ENCODE assay signal across 8 cellular contexts in genomic region chr18:58493516-58494253, GRCh38.
DNase-seq lines count a peak whose midpoint lies in the region; ATAC-seq and TF ChIP-seq lines count a peak whose summit lies in the region.

No MANE protein-coding gene starts in this region.

- no peak for TF ChIP-seq EP300 in gastroesophageal sphincter (IDR thresholded peaks at IDR 0.05)

- DNase-seq in Caco-2 (peak; percentile 49 to 64), MM.1S (peak; percentile 74), SJSA1 (ENCODE audit: low read depth in 1 of 2, low spot score in 2 of 2) (peak; percentile 68 to 69), thyroid gland (peak; percentile 76 to 86)
- DNase-seq in activated naive CD4-positive, alpha-beta T cell (lab: John Stamatoyannopoulos, UW) = peak; percentile 2 to 54 (median 27)

- H3F3A ChIP-seq in MM.1S (ENCODE audit: insufficient read depth, low read length) = no peaks in the 10 kb centered on the region

- H3K27ac ChIP-seq in MM.1S (ENCODE audit: low read length) = no peak overlapping the region
- H3K27ac ChIP-seq in SJSA1 = peak overlapping the region; percentile 13; the same call in 1 of the 2 replicates
- H3K27ac ChIP-seq in gastroesophageal sphincter = peak overlapping the region in 3 of 4 donors; percentile 65 to 71 (median 65)
- H3K27ac ChIP-seq in parathyroid adenoma = no peak overlapping the region
- H3K27ac ChIP-seq in thyroid gland = no peak overlapping the region

- no peak for TF ChIP-seq POLR2A in gastroesophageal sphincter (IDR thresholded peaks at IDR 0.05)
- no peak for TF ChIP-seq POLR2A in thyroid gland (IDR thresholded peaks at IDR 0.05)

- H3K79me2 ChIP-seq in MM.1S (ENCODE audit: low read length) (no peaks in the 10 kb centered on the region), parathyroid adenoma (no peaks in the 10 kb centered on the region)

- H3K4me3 Mint-ChIP-seq in Caco-2 (ENCODE audit: unreplicated experiment) = no peak overlapping the region

- H3K4me2 ChIP-seq in MM.1S (ENCODE audit: low read depth, low read length) = peak overlapping the region; percentile 52; the same call in 1 of the 2 replicates
- no peak overlapping the region for H3K4me2 ChIP-seq in parathyroid adenoma (ENCODE audit: low read length)

- H3K9ac ChIP-seq in MM.1S (ENCODE audit: low read length) = no peak overlapping the region
- no peak overlapping the region for H3K9ac ChIP-seq in parathyroid adenoma

- H3K27me3 Mint-ChIP-seq in Caco-2 (ENCODE audit: insufficient read depth, unreplicated experiment) = no peaks in the 10 kb centered on the region

- intact Hi-C loops in Caco-2 (cut with micrococcal nuclease; ENCODE audit: unreplicated experiment) = loop anchor here (1.0 to 2.0 kb wide), 2 partner anchors 93 to 271 kb away; no protein-coding TSS in a partner anchor
- intact Hi-C loops in thyroid gland (cut with DNase I) = loop anchor here (10.0 kb wide), 1 partner anchor 609 kb away; no protein-coding TSS in a partner anchor

- no peaks in the 10 kb centered on the region for H3K9me3 ChIP-seq in Caco-2
- H3K9me3 ChIP-seq in MM.1S (replicated peaks; ENCODE audit: insufficient read depth, low read length) = no peaks in the 10 kb centered on the region
- no peaks in the 10 kb centered on the region for H3K9me3 ChIP-seq in SJSA1 (replicated peaks)
- H3K9me3 ChIP-seq in gastroesophageal sphincter = no peaks in the 10 kb centered on the region
- no peaks in the 10 kb centered on the region for H3K9me3 ChIP-seq in parathyroid adenoma (ENCODE audit: control insufficient read depth, low read length)
- no peaks in the 10 kb centered on the region for H3K9me3 ChIP-seq in thyroid gland

- peak; percentile 59 for ATAC-seq in GM21717 (IDR thresholded peaks at IDR 0.05; ENCODE audit: unreplicated experiment)
- ATAC-seq in gastroesophageal sphincter = peak; percentile 75

- no peaks in the 10 kb centered on the region for H3K4me1 ChIP-seq in Caco-2
- 0 out of 2 replicates have a peak, but pooled peaks cover 3% of the 10 kb centered on the region for H3K4me1 ChIP-seq in MM.1S (ENCODE audit: low read length)
- H3K4me1 ChIP-seq in SJSA1 (replicated peaks) = peaks cover 4% of the 10 kb centered on the region
- peaks cover 0 to 68% (median 15%) of the 10 kb centered on the region in 3 donors for H3K4me1 ChIP-seq in gastroesophageal sphincter
- no peaks in the 10 kb centered on the region for H3K4me1 ChIP-seq in parathyroid adenoma
- no peaks in the 10 kb centered on the region for H3K4me1 ChIP-seq in thyroid gland

- H4K20me1 ChIP-seq in MM.1S (ENCODE audit: insufficient read depth, low read length) = no peaks in the 10 kb centered on the region

- WGBS in gastroesophageal sphincter (ENCODE audit: low coverage in 1 of 2), 2 donors = 15 to 17% methylated on average over 10 to 18 of the region's 18 CpGs
- 25 to 27% methylated on average over 18 of the region's 18 CpGs for WGBS in thyroid gland, 2 donors

- peaks cover 7% of the 10 kb centered on the region for H3K4me1 Mint-ChIP-seq in Caco-2 (ENCODE audit: low read depth, unreplicated experiment)

- no peak overlapping the region for H3K27ac Mint-ChIP-seq in Caco-2 (ENCODE audit: unreplicated experiment)

- H2AFZ ChIP-seq in MM.1S (ENCODE audit: low read length) (peak overlapping the region; percentile 52; the same call in 1 of the 2 replicates), parathyroid adenoma (no peak overlapping the region)

- peak; percentile 51 to 61 for TF ChIP-seq CTCF in Caco-2 (IDR thresholded peaks at IDR 0.05; ENCODE audit: insufficient read depth in 1 of 2, low read depth in 1 of 2, low read length in 1 of 2, severe bottlenecking in 1 of 2, unreplicated experiment in 1 of 2)
- TF ChIP-seq CTCF in MM.1S (IDR thresholded peaks at IDR 0.05; ENCODE audit: low read length) = peak; percentile 91
- peak; percentile 76 to 85 (median 77) for TF ChIP-seq CTCF in gastroesophageal sphincter (IDR thresholded peaks at IDR 0.05)
- peak; percentile 72 for TF ChIP-seq CTCF in parathyroid adenoma (IDR thresholded peaks at IDR 0.05)
- TF ChIP-seq CTCF in thyroid gland (IDR thresholded peaks at IDR 0.05) = peak; percentile 63 to 86 (median 74)

- no peak overlapping the region for H3K4me3 ChIP-seq in Caco-2 (ENCODE audit: low read depth, low read length)
- no peak overlapping the region for H3K4me3 ChIP-seq in MM.1S (ENCODE audit: low read length)
- no peak overlapping the region for H3K4me3 ChIP-seq in SJSA1
- H3K4me3 ChIP-seq in gastroesophageal sphincter = peak overlapping the region in 1 of 2 donors; percentile 32
- no peak overlapping the region for H3K4me3 ChIP-seq in parathyroid adenoma (ENCODE audit: low read depth, low read length)
- no peak overlapping the region for H3K4me3 ChIP-seq in thyroid gland (replicated peaks in 1 of 3)

- BruUV-seq in Caco-2 (replicated peaks; lab: Mats Ljungman, UMichigan) = no TSS peak

- no peaks in the 10 kb centered on the region for H3K36me3 Mint-ChIP-seq in Caco-2 (ENCODE audit: insufficient read depth, unreplicated experiment)

- H3K9me3 Mint-ChIP-seq in Caco-2 (ENCODE audit: unreplicated experiment) = no peaks in the 10 kb centered on the region

- CTCF ChIA-PET in Caco-2 (lab: Charles Lee) = no interaction called here

- POLR2A ChIA-PET in Caco-2 (lab: Charles Lee) = no interaction called here

- H3K9me2 ChIP-seq in MM.1S (replicated peaks; ENCODE audit: insufficient read depth, low read length) = no peaks in the 10 kb centered on the region

- H3K36me3 ChIP-seq in Caco-2 (ENCODE audit: control insufficient read depth, insufficient read depth, low read length) = no peaks in the 10 kb centered on the region
- no peaks in the 10 kb centered on the region for H3K36me3 ChIP-seq in MM.1S (replicated peaks; ENCODE audit: insufficient read depth, low read length)
- H3K36me3 ChIP-seq in SJSA1 = peaks cover 22% of the 10 kb centered on the region
- H3K36me3 ChIP-seq in gastroesophageal sphincter = no peaks in the 10 kb centered on the region
- no peaks in the 10 kb centered on the region for H3K36me3 ChIP-seq in parathyroid adenoma (ENCODE audit: control insufficient read depth, insufficient read depth, low read length)
- H3K36me3 ChIP-seq in thyroid gland = no peaks in the 10 kb centered on the region

- H3K27me3 ChIP-seq in Caco-2 (replicated peaks; ENCODE audit: control insufficient read depth, insufficient read depth, low read length) (no peaks in the 10 kb centered on the region), MM.1S (replicated peaks; ENCODE audit: insufficient read depth, low read length) (no peaks in the 10 kb centered on the region), SJSA1 (replicated peaks) (no peaks in the 10 kb centered on the region), gastroesophageal sphincter (no peaks in the 10 kb centered on the region), parathyroid adenoma (ENCODE audit: control insufficient read depth, insufficient read depth, low read length) (no peaks in the 10 kb centered on the region), thyroid gland (no peaks in the 10 kb centered on the region)

Comparison
In these comparisons a context has a peak if more than half of its experiments do, and no peak if none do; other contexts are left out.
1. DNase-seq: peak in every context shown above with its lines; median percentile 81 in thyroid gland; 74 in MM.1S; 68 in SJSA1; 56 in Caco-2; 27 in activated naive CD4-positive, alpha-beta T cell.
2. H3K27ac ChIP-seq: peak in SJSA1 (single experiment) and gastroesophageal sphincter (3 of 4); none in MM.1S (single experiment), parathyroid adenoma (single experiment) and thyroid gland (0 of 3).
3. Peak in every context shown above with its lines, with median percentiles within 50 percentile points of each other: CTCF ChIP-seq.